Comparison of ENCODE assay signal across 12 cellular contexts in the genomic region with DNA sequence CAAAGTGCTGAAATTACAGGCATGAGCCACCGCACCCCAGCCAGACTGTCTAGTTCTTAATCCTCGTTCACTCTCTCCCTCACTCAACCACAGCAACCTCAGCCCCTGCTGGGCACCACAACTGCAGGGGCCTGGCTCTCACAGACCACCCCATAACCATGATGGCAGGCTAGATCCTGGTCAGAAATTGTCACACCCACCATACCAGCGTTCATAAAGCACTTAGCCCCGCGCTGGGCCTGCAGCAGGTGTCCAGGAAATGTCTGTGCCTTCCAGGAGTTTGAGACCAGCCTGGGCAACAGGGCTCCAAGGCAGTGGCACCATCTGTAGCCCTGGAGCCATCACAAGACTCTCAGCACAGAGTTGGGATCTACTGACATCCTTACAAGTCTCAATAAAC. TPM values are rescaled to one million over a fixed set of nuclear protein-coding genes. Genes with fewer than 3 reads are reported as not detected.
DNase-seq lines count a peak whose midpoint lies in the region; ATAC-seq and TF ChIP-seq lines count a peak whose summit lies in the region.
"Had no signal": no experiment of that assay in that cellular context is flagged by ENCODE, and none has a peak within 500 bp of the region (broad histone marks: within the 10 kb centered on the region; RNA-seq: fewer than 3 reads in every experiment).

No MANE protein-coding gene starts in this region.

- 0 out of 2 replicates have a peak, but pooled peaks cover 3% of the 10 kb centered on the region for H3K9me3 ChIP-seq in Karpas-422 (ENCODE audit: low read length)
- no peaks in the 10 kb centered on the region for H3K9me3 ChIP-seq in esophagus muscularis mucosa
- H3K9me3 ChIP-seq in body of pancreas: no peaks in the 10 kb centered on the region
- H3K9me3 ChIP-seq: SJCRH30 had no signal

- H2AFZ ChIP-seq in Karpas-422 (ENCODE audit: low read length): no peak overlapping the region

- H3K36me3 ChIP-seq in Karpas-422 (ENCODE audit: insufficient read depth, low read length) (no peaks in the 10 kb centered on the region; the same call in 1 of the 2 replicates), esophagus muscularis mucosa (peaks cover 16 to 40% (median 23%) of the 10 kb centered on the region in 4 donors), body of pancreas (replicated peaks in 1 of 2; ENCODE audit: insufficient read depth in 1 of 2, low read depth in 2 of 2) (no peaks in the 10 kb centered on the region)
- H3K36me3 ChIP-seq: SJCRH30 had no signal

- H3K9ac ChIP-seq in Karpas-422 (ENCODE audit: low read length): no peak overlapping the region

- in situ Hi-C loops in G401 (cut with HindIII; ENCODE audit: low sequenced_read_pairs): no loop called here

- intact Hi-C loops in esophagus muscularis mucosa (cut with DNase I) (loop anchor here (10.0 kb wide), 1 partner anchor 57 kb away; a partner anchor contains a TSS), sciatic nerve (cut with DNase I) (no loop called here), body of pancreas (cut with DNase I) (no loop called here)

- DNase-seq in Karpas-422 (no peak), esophagus muscularis mucosa (ENCODE audit: extremely low spot score) (no peak), retinal pigment epithelial cell (ENCODE audit: low read depth) (no peak), sciatic nerve (ENCODE audit: low spot score) (no peak), G401 (ENCODE audit: low spot score) (no peak), body of pancreas (no peak)
- DNase-seq: activated CD4-positive, CD25-positive, alpha-beta regulatory T cell treated with anti-CD3 and anti-CD28 coated beads, Interleukin-2, amount 50 U/mL, for 72 hours; NCI-H1436; SJCRH30 had no signal

- no peak for TF ChIP-seq CTCF in C4-2B (conservative IDR thresholded peaks at IDR 0.05)
- no peak for TF ChIP-seq CTCF in esophagus muscularis mucosa (IDR thresholded peaks at IDR 0.05)
- no peak for TF ChIP-seq CTCF in retinal pigment epithelial cell (conservative IDR thresholded peaks at IDR 0.05; ENCODE audit: low read depth, low read length)
- TF ChIP-seq CTCF in body of pancreas (IDR thresholded peaks at IDR 0.05): no peak

- no peaks in the 10 kb centered on the region for H3K27me3 ChIP-seq in Karpas-422 (ENCODE audit: low read length)
- H3K27me3 ChIP-seq in esophagus muscularis mucosa: peaks cover 0 to 3% (median 0%) of the 10 kb centered on the region in 4 donors
- no peaks in the 10 kb centered on the region for H3K27me3 ChIP-seq in body of pancreas
- H3K27me3 ChIP-seq: SJCRH30 had no signal

- TF ChIP-seq EP300 in esophagus muscularis mucosa (IDR thresholded peaks at IDR 0.05): no peak

- H3K4me2 ChIP-seq in Karpas-422 (ENCODE audit: low read depth, low read length, poor library complexity, severe bottlenecking): peak overlapping the region; percentile 86

- no peak overlapping the region for H3K4me3 ChIP-seq in Karpas-422 (ENCODE audit: low read length)
- H3K4me3 ChIP-seq in esophagus muscularis mucosa: no peak overlapping the region
- peak overlapping the region; percentile 16 for H3K4me3 ChIP-seq in retinal pigment epithelial cell (ENCODE audit: low read length)
- no peak overlapping the region for H3K4me3 ChIP-seq in body of pancreas
- H3K4me3 ChIP-seq: SJCRH30 had no signal

- TF ChIP-seq POLR2A in esophagus muscularis mucosa (IDR thresholded peaks at IDR 0.05; ENCODE audit: low read depth): no peak
- TF ChIP-seq POLR2A in body of pancreas (IDR thresholded peaks at IDR 0.05): no peak

- H3K27ac ChIP-seq in C4-2B: peak overlapping the region; percentile 99
- no peak overlapping the region for H3K27ac ChIP-seq in Karpas-422 (ENCODE audit: low read length)
- H3K27ac ChIP-seq in esophagus muscularis mucosa (replicated peaks in 1 of 4): peak overlapping the region; percentile 83 to 98 (median 91)
- peak overlapping the region in 1 of 4 donors; percentile 82 for H3K27ac ChIP-seq in body of pancreas
- H3K27ac ChIP-seq: SJCRH30 had no signal

- H3K79me2 ChIP-seq in Karpas-422 (ENCODE audit: low read length): no peaks in the 10 kb centered on the region

- peaks cover 32% of the 10 kb centered on the region for H3K4me1 ChIP-seq in Karpas-422 (ENCODE audit: low read length)
- H3K4me1 ChIP-seq in esophagus muscularis mucosa: peaks cover 30 to 42% (median 38%) of the 10 kb centered on the region in 4 donors
- peaks cover 31% of the 10 kb centered on the region for H3K4me1 ChIP-seq in body of pancreas

- ATAC-seq in HG02763 (IDR thresholded peaks at IDR 0.05; ENCODE audit: unreplicated experiment) (no peak), sciatic nerve (no peak), body of pancreas (no peak)
- ATAC-seq: HCT116 had no signal

- WGBS in esophagus muscularis mucosa: 94% methylated on average over 2 of the region's 5 CpGs
- WGBS in body of pancreas, 2 donors: 82 to 88% methylated on average over 2 to 5 of the region's 5 CpGs

- no peaks in the 10 kb centered on the region for H4K20me1 ChIP-seq in Karpas-422 (ENCODE audit: insufficient read depth, low read depth, low read length)

- no peaks in the 10 kb centered on the region for H3K9me2 ChIP-seq in Karpas-422 (replicated peaks; ENCODE audit: insufficient read depth, low read length)

RNA-seq across cellular contexts. Expression of a gene that starts 1.9 kb away (rescaled TPM):
- total RNA-seq in Karpas-422 (2014; rRNA removed; shearing (Covaris generic); ENCODE audit: low replicate concordance): 141 and 149 TPM in 2 replicates
- total RNA-seq in esophagus muscularis mucosa (100 to 1,000 TPM; 101 to 158 (median 148) TPM), sciatic nerve (138 TPM), body of pancreas (10 to 100 TPM; 46.5 to 48.5 TPM)
- total RNA-seq in G401 (2014; rRNA removed; shearing (Covaris generic)): 115 and 124 TPM in 2 replicates

RNA-seq across cellular contexts. Expression of a gene that starts 54.5 kb away (rescaled TPM):
- total RNA-seq in Karpas-422 (2014; rRNA removed; shearing (Covaris generic); ENCODE audit: low replicate concordance): 55.2 and 89.6 TPM in 2 replicates
- total RNA-seq in esophagus muscularis mucosa (1 to 10 TPM; 1.8 to 2.9 (median 1.9) TPM), sciatic nerve (7.9 TPM), body of pancreas (10 to 100 TPM in 1 of 2 donors, 1 to 10 TPM in 1; 8.9 to 11.4 TPM)
- total RNA-seq in G401 (2014; rRNA removed; shearing (Covaris generic)): 9.7 and 18.8 TPM in 2 replicates

RNA-seq across cellular contexts. Expression of a gene that starts 55.6 kb away (rescaled TPM):
- total RNA-seq in Karpas-422 (2014; rRNA removed; shearing (Covaris generic); ENCODE audit: low replicate concordance): 7.3 and 10.9 TPM in 2 replicates
- total RNA-seq in esophagus muscularis mucosa (1 to 10 TPM; 4.2 to 8.5 (median 5.3) TPM), sciatic nerve (7.5 TPM), body of pancreas (1 to 10 TPM; 2.6 to 4.3 TPM)
- total RNA-seq in G401 (2014; rRNA removed; shearing (Covaris generic)): 10.8 and 12.6 TPM in 2 replicates
